Comparison of ENCODE assay signal across 22 cellular contexts in genomic region chr17:32656851-32657250, GRCh38.
"Had no signal": no experiment of that assay in that cellular context is flagged by ENCODE, and none has a peak within 500 bp of the region (broad histone marks: within the 10 kb centered on the region; RNA-seq: fewer than 3 reads in every experiment).

No MANE protein-coding gene starts in this region.

- H3K27ac ChIP-seq: left lung, lower lobe of right lung, pancreas, psoas muscle, right atrium auricular region, spleen, suprapubic skin, tibial nerve had no signal

- H3K27me3 ChIP-seq: left lung, pancreas, right atrium auricular region, spleen, suprapubic skin, tibial nerve, uterus had no signal

- H3K4me1 ChIP-seq: left lung, lower lobe of right lung, pancreas, psoas muscle, spleen, suprapubic skin had no signal

- H3K9me3 ChIP-seq: left lung, lower lobe of right lung, pancreas, psoas muscle, right atrium auricular region, spleen, suprapubic skin, thoracic aorta, tibial nerve, uterus had no signal

- H3K36me3 ChIP-seq: uterus had no signal

- DNase-seq: head of caudate nucleus; hippocampal formation; kidney glomerular epithelial cell; left cardiac atrium; left lung; lower lobe of right lung; mammary epithelial cell; mesenchymal stem cell; naive thymus-derived CD4-positive, alpha-beta T cell; nucleus accumbens; pancreas; posterior cingulate gyrus; psoas muscle; small intestine; spleen; stimulated activated CD4-positive, alpha-beta T cell treated with anti-CD3 and anti-CD28 coated beads, Interleukin-4, amount 100 ng/mL, for 24 hours; stimulated activated naive CD4-positive, alpha-beta T cell; uterus had no signal

- H3K4me3 ChIP-seq: left lung, lower lobe of right lung, pancreas, psoas muscle, right atrium auricular region, spleen, suprapubic skin, thoracic aorta, tibial nerve, uterus had no signal
